In the genomic region with DNA sequence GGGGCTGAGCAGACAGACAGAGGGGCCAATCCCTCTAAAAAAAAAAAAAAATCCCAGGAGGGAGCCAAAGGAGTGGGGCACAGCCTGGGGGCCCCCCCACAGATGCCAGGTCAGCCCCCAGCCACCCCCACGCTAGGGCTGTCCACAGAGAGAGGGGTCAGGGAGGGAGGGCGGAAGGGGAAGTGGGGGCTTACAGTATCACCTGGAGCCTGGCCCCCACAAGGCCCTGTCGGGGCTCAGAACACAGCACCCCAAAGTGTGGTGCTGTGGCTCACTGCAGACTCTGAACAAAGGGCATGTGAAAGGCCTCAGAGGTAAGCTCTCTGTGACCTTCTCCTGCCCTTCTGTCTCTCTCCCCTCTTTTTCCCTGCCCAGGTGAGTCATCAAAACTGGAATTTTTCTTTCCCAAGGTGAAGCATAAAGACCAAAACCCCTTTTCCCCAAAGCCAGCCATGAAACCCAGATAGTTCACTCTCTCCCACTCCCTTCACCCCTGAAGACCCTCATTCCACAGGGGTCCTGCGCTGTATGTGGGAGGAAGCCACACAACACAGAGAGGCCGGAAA, we compare ENCODE assay signal across 1 cellular context.
TF ChIP-seq lines count a peak whose summit lies in the region.

No MANE protein-coding gene starts in this region.

TF ChIP-seq in WTC11, 78 proteins besides CTCF, POLR2A, EP300 and RAD21 (continued from another document):
- TF ChIP-seq, protein P1, sequence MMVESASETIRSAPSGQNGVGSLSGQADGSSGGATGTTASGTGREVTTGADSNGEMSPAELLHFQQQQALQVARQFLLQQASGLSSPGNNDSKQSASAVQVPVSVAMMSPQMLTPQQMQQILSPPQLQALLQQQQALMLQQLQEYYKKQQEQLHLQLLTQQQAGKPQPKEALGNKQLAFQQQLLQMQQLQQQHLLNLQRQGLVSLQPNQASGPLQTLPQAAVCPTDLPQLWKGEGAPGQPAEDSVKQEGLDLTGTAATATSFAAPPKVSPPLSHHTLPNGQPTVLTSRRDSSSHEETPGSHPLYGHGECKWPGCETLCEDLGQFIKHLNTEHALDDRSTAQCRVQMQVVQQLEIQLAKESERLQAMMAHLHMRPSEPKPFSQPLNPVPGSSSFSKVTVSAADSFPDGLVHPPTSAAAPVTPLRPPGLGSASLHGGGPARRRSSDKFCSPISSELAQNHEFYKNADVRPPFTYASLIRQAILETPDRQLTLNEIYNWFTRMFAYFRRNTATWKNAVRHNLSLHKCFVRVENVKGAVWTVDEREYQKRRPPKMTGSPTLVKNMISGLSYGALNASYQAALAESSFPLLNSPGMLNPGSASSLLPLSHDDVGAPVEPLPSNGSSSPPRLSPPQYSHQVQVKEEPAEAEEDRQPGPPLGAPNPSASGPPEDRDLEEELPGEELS (CRISPR knock-in tag; IDR thresholded peaks at IDR 0.05), result no peak
- TF ChIP-seq ZNF263 (CRISPR knock-in tag; IDR thresholded peaks at IDR 0.05; ENCODE audit: low read depth) (no peak), FOXK1 (CRISPR knock-in tag; IDR thresholded peaks at IDR 0.05) (no peak), NFE2L1 (CRISPR knock-in tag; IDR thresholded peaks at IDR 0.05) (no peak), PRDM15 (CRISPR knock-in tag; IDR thresholded peaks at IDR 0.05) (no peak), ARID4B (CRISPR knock-in tag; IDR thresholded peaks at IDR 0.05; ENCODE audit: borderline replicate concordance) (no peak), SP1 (CRISPR knock-in tag; conservative IDR thresholded peaks at IDR 0.05) (no peak), GRHL2 (CRISPR knock-in tag; IDR thresholded peaks at IDR 0.05; ENCODE audit: insufficient replicate concordance, severe bottlenecking) (no peak), NR3C1 (CRISPR knock-in tag; conservative IDR thresholded peaks at IDR 0.05; ENCODE audit: low read depth) (no peak), SMAD4 (CRISPR knock-in tag; IDR thresholded peaks at IDR 0.05) (no peak), SMAD3 (CRISPR knock-in tag; IDR thresholded peaks at IDR 0.05; ENCODE audit: borderline replicate concordance) (no peak), CREB1 (CRISPR knock-in tag; IDR thresholded peaks at IDR 0.05) (no peak), E2F4 (CRISPR knock-in tag; IDR thresholded peaks at IDR 0.05; ENCODE audit: borderline replicate concordance, low read depth) (no peak), CBFB (CRISPR knock-in tag; IDR thresholded peaks at IDR 0.05; ENCODE audit: low read depth) (no peak), FOXP1 (CRISPR knock-in tag; IDR thresholded peaks at IDR 0.05; ENCODE audit: borderline replicate concordance) (no peak)
- TF ChIP-seq, protein P2, sequence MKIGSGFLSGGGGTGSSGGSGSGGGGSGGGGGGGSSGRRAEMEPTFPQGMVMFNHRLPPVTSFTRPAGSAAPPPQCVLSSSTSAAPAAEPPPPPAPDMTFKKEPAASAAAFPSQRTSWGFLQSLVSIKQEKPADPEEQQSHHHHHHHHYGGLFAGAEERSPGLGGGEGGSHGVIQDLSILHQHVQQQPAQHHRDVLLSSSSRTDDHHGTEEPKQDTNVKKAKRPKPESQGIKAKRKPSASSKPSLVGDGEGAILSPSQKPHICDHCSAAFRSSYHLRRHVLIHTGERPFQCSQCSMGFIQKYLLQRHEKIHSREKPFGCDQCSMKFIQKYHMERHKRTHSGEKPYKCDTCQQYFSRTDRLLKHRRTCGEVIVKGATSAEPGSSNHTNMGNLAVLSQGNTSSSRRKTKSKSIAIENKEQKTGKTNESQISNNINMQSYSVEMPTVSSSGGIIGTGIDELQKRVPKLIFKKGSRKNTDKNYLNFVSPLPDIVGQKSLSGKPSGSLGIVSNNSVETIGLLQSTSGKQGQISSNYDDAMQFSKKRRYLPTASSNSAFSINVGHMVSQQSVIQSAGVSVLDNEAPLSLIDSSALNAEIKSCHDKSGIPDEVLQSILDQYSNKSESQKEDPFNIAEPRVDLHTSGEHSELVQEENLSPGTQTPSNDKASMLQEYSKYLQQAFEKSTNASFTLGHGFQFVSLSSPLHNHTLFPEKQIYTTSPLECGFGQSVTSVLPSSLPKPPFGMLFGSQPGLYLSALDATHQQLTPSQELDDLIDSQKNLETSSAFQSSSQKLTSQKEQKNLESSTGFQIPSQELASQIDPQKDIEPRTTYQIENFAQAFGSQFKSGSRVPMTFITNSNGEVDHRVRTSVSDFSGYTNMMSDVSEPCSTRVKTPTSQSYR (CRISPR knock-in tag; IDR thresholded peaks at IDR 0.05), result no peak
- TF ChIP-seq, protein P3, sequence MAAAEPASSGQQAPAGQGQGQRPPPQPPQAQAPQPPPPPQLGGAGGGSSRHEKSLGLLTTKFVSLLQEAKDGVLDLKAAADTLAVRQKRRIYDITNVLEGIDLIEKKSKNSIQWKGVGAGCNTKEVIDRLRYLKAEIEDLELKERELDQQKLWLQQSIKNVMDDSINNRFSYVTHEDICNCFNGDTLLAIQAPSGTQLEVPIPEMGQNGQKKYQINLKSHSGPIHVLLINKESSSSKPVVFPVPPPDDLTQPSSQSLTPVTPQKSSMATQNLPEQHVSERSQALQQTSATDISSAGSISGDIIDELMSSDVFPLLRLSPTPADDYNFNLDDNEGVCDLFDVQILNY (CRISPR knock-in tag; IDR thresholded peaks at IDR 0.05), result no peak
